Comparison of ENCODE assay signal across 24 cellular contexts in genomic region chr9:89513836-89514235, GRCh38.
"Had no signal": no experiment of that assay in that cellular context is flagged by ENCODE, and none has a peak within 500 bp of the region (broad histone marks: within the 10 kb centered on the region; RNA-seq: fewer than 3 reads in every experiment).

No MANE protein-coding gene starts in this region.

- H3K27me3 Mint-ChIP-seq: activated CD8-positive, alpha-beta memory T cell treated with anti-CD3 and anti-CD28 coated beads, Interleukin-2, amount 10 ng/mL, durations not matched to agents 7 days and 5 days; activated naive CD8-positive, alpha-beta T cell treated with anti-CD3 and anti-CD28 coated beads, Interleukin-2, amount 50 U/mL, for 24 hours; activated T-cell treated with anti-CD3 and anti-CD28 coated beads, Interleukin-2, amount 50 U/mL, for 24 hours; central memory CD8-positive, alpha-beta T cell; T-cell had no signal

- H3K9me3 ChIP-seq: ascending aorta, body of pancreas had no signal

- H3K27ac Mint-ChIP-seq: activated CD8-positive, alpha-beta memory T cell treated with anti-CD3 and anti-CD28 coated beads, Interleukin-2, amount 10 ng/mL, durations not matched to agents 7 days and 5 days; activated naive CD4-positive, alpha-beta T cell treated with anti-CD3 and anti-CD28 coated beads, Interleukin-2, amount 50 U/mL, for 72 hours; activated naive CD8-positive, alpha-beta T cell treated with anti-CD3 and anti-CD28 coated beads, Interleukin-2, amount 50 U/mL, for 24 hours; activated T-helper 1 cell treated with anti-CD3 and anti-CD28 coated beads, Interleukin-12 subunit alpha, Interleukin-12 subunit beta, Interleukin-2, Interleukin-4 antibody, amounts not matched to agents 30 ng/mL and 10 ng/mL and 1 ng/mL, durations not matched to agents 14 hours and 24 hours and 36 hours; WTC11 had no signal

- H3K36me3 Mint-ChIP-seq: activated naive CD4-positive, alpha-beta T cell treated with anti-CD3 and anti-CD28 coated beads, Interleukin-2, amount 50 U/mL, for 72 hours; T-cell; WTC11 had no signal

- H3K4me1 Mint-ChIP-seq: WTC11 had no signal

- H3K27me3 ChIP-seq: ascending aorta, body of pancreas had no signal

- H3K4me1 ChIP-seq: ascending aorta, body of pancreas had no signal

- H3K27ac ChIP-seq: ascending aorta, body of pancreas, KMS-11, SK-N-MC had no signal

- H3K9me3 Mint-ChIP-seq: activated naive CD8-positive, alpha-beta T cell treated with anti-CD3 and anti-CD28 coated beads, Interleukin-2, amount 50 U/mL, for 24 hours; activated T-cell treated with anti-CD3 and anti-CD28 coated beads, Interleukin-2, amount 50 U/mL, for 24 hours; activated T-helper 1 cell treated with anti-CD3 and anti-CD28 coated beads, Interleukin-12 subunit alpha, Interleukin-12 subunit beta, Interleukin-2, Interleukin-4 antibody, amounts not matched to agents 30 ng/mL and 10 ng/mL and 1 ng/mL, durations not matched to agents 14 hours and 24 hours and 36 hours; central memory CD8-positive, alpha-beta T cell had no signal

- H3K4me3 Mint-ChIP-seq: activated CD8-positive, alpha-beta memory T cell treated with anti-CD3 and anti-CD28 coated beads, Interleukin-2, amount 10 ng/mL, durations not matched to agents 7 days and 5 days; activated naive CD8-positive, alpha-beta T cell treated with anti-CD3 and anti-CD28 coated beads, Interleukin-2, amount 50 U/mL, for 24 hours; activated T-cell treated with anti-CD3 and anti-CD28 coated beads, Interleukin-2, amount 50 U/mL, for 24 hours; activated T-helper 1 cell treated with anti-CD3 and anti-CD28 coated beads, Interleukin-12 subunit alpha, Interleukin-12 subunit beta, Interleukin-2, Interleukin-4 antibody, amounts not matched to agents 30 ng/mL and 10 ng/mL and 1 ng/mL, durations not matched to agents 14 hours and 24 hours and 36 hours; central memory CD8-positive, alpha-beta T cell; T-cell; WTC11 had no signal

- DNase-seq: activated CD4-positive, alpha-beta T cell treated with anti-CD3 and anti-CD28 coated beads for 48 hours; activated CD4-positive, alpha-beta T cell treated with anti-CD3 and anti-CD28 coated beads, Interleukin-2, amount 50 U/mL, for 4 hours; activated CD4-positive, CD25-positive, alpha-beta regulatory T cell treated with anti-CD3 and anti-CD28 coated beads, Interleukin-2, amount 50 U/mL, for 72 hours; activated CD8-positive, alpha-beta memory T cell treated with anti-CD3 and anti-CD28 coated beads, Interleukin-2, amount 10 ng/mL, durations not matched to agents 7 days and 5 days; activated effector memory CD4-positive, alpha-beta T cell treated with Interleukin-2 at 50 U/mL for 16 hours; activated naive CD4-positive, alpha-beta T cell treated with Interleukin-2 at 50 U/mL for 16 hours; activated naive CD8-positive, alpha-beta T cell treated with anti-CD3 and anti-CD28 coated beads, Interleukin-2, amount 50 U/mL, for 24 hours; amniotic stem cell; body of pancreas; NCI-H1105 treated with DMSO at 0.1 percent for 48 hours; NCI-H1436 treated with DMSO at 0.1 percent for 48 hours; NCI-H1930; NCI-H345; NCI-H526; RPMI8226; T-cell had no signal

- H3K36me3 ChIP-seq: ascending aorta had no signal

- H3K4me3 ChIP-seq: ascending aorta, body of pancreas, SK-N-MC had no signal
